In the genomic region with DNA sequence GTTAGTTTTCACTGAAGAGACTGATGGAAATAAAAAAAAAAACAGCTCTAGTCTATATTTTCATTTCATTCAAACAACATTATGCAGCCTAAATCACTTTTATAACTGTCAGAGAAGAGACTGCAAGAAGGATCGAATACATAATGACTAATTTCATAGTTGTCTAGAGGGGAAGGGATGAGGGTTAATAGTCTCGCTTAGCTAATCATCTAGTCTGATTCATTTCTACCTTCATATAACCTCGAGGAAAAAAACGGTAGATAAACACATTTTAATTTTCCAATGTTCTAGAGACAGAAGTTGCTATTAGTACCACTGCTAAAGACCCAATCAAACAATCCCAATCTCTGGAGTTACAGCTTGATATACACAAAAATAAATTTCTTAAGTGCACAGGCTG, we compare ENCODE assay signal across 1 cellular context.
TF ChIP-seq lines count a peak whose summit lies in the region.

No MANE protein-coding gene starts in this region.

TF ChIP-seq in H1, 55 proteins besides CTCF, POLR2A, EP300 and RAD21:
- no peak for TF ChIP-seq CEBPB (IDR thresholded peaks at IDR 0.05; ENCODE audit: low read depth, low read length)
- TF ChIP-seq, protein P1, sequence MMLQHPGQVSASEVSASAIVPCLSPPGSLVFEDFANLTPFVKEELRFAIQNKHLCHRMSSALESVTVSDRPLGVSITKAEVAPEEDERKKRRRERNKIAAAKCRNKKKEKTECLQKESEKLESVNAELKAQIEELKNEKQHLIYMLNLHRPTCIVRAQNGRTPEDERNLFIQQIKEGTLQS (IDR thresholded peaks at IDR 0.05; ENCODE audit: insufficient read depth, low read depth, low read length) = no peak
